23 cellular contexts compared by ENCODE assay signal in the genomic region with DNA sequence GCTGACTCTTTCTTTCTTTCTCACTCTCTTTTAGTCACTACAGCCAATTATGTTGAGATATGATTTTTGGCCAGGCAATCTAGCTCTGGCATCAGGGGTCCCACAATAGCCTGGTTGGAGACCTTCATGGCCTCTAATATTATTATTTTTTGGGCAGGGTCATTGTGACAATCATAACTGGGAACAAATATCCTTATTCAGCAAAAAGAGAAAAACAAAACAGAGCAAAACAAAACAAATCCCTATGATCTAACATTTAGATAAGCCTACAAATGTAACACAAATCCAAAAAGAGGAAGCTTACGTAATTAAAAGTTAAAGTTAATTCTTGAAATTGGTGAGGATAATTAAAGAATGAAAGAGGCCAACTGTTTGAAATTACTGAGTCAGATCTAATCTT.
DNase-seq lines count a peak whose midpoint lies in the region; ATAC-seq, FAIRE-seq and TF ChIP-seq lines count a peak whose summit lies in the region.
"Had no signal": no experiment of that assay in that cellular context is flagged by ENCODE, and none has a peak within 500 bp of the region (broad histone marks: within the 10 kb centered on the region; RNA-seq: fewer than 3 reads in every experiment).

No MANE protein-coding gene starts in this region.

- FAIRE-seq in HepG2 (lab: Jason Lieb, UNC) = no peak
- FAIRE-seq in K562 (lab: Jason Lieb, UNC) = no peak
- FAIRE-seq: A204.1, G401.6, GM12892 had no signal

- H3K9ac ChIP-seq in HepG2 (ENCODE audit: insufficient read depth, low read depth, low read length) (no peak overlapping the region), K562 (ENCODE audit: insufficient read depth in 1 of 2, low read depth in 2 of 2, low read length in 2 of 2) (no peak overlapping the region)
- H3K9ac ChIP-seq: BLaER1 treated with 17β-estradiol and CSF1 and Interleukin-3, amounts not matched to agents 10 nM and 100 nM had no signal

- H3K27me3 ChIP-seq in HepG2 (ENCODE audit: control insufficient read depth in 1 of 2, insufficient read depth in 2 of 2, low read length in 2 of 2) (no peaks in the 10 kb centered on the region), right lobe of liver (no peaks in the 10 kb centered on the region), K562 (ENCODE audit: control insufficient read depth in 2 of 2, insufficient read depth in 2 of 2, low read length in 2 of 2) (no peaks in the 10 kb centered on the region), dorsolateral prefrontal cortex (no peaks in the 10 kb centered on the region)
- H3K27me3 ChIP-seq: BE2C; BLaER1 treated with 17β-estradiol and CSF1 and Interleukin-3, amounts not matched to agents 10 nM and 100 nM had no signal

- no peaks in the 10 kb centered on the region for H3K36me3 ChIP-seq in HepG2 (replicated peaks in 1 of 2; ENCODE audit: control insufficient read depth in 1 of 2, insufficient read depth in 2 of 2, low read length in 2 of 2)
- H3K36me3 ChIP-seq in right lobe of liver = no peaks in the 10 kb centered on the region
- H3K36me3 ChIP-seq in K562 (ENCODE audit: control insufficient read depth, insufficient read depth, low read length) = no peaks in the 10 kb centered on the region
- H3K36me3 ChIP-seq: BE2C; BLaER1 treated with 17β-estradiol and CSF1 and Interleukin-3, amounts not matched to agents 10 nM and 100 nM had no signal

- TF ChIP-seq POLR2A in HepG2 (IDR thresholded peaks at IDR 0.05; ENCODE audit: insufficient read depth in 1 of 2, low read depth in 2 of 2, low read length in 2 of 2) = no peak
- no peak for TF ChIP-seq POLR2A in right lobe of liver (IDR thresholded peaks at IDR 0.05)
- TF ChIP-seq POLR2A in K562 (conservative IDR thresholded peaks at IDR 0.05) = no peak

- no peak overlapping the region for H3K4me2 ChIP-seq in HepG2 (ENCODE audit: low read depth, low read length)
- H3K4me2 ChIP-seq in K562 (ENCODE audit: insufficient read depth, low read length) = no peak overlapping the region
- H3K4me2 ChIP-seq: BLaER1 treated with 17β-estradiol and CSF1 and Interleukin-3, amounts not matched to agents 10 nM and 100 nM; GM23338 had no signal

- H3K79me2 ChIP-seq in HepG2 (ENCODE audit: insufficient read depth, low read length) (no peaks in the 10 kb centered on the region), K562 (ENCODE audit: control insufficient read depth, insufficient read depth, low read length) (no peaks in the 10 kb centered on the region)

- intact Hi-C loops in HepG2 (cut with micrococcal nuclease; ENCODE audit: unreplicated experiment) (no loop called here), right lobe of liver (cut with DNase I) (no loop called here), K562 (cut with micrococcal nuclease) (no loop called here), dorsolateral prefrontal cortex (cut with DNase I) (no loop called here)

- H3K27ac ChIP-seq in HepG2 (ENCODE audit: extremely low read length, insufficient read depth, low read length) (no peak overlapping the region), right lobe of liver (no peak overlapping the region), K562 (ENCODE audit: extremely low read depth, low read depth, low read length) (no peak overlapping the region), dorsolateral prefrontal cortex (peak overlapping the region in 36 of 59 donors; percentile 0 to 76 (median 38)), temporal lobe (ENCODE audit: low read depth, low read length) (peak overlapping the region; percentile 30)
- H3K27ac ChIP-seq: 22Rv1; BLaER1 treated with 17β-estradiol and CSF1 and Interleukin-3, amounts not matched to agents 10 nM and 100 nM had no signal

- DNase-seq in HepG2 (ENCODE audit: low spot score) (no peak), right lobe of liver (no peak), K562 (ENCODE audit: extremely low read depth in 1 of 4, low spot score in 3 of 4) (no peak), dorsolateral prefrontal cortex (no peak), NCI-H128 (lab: John Stamatoyannopoulos, UW; ENCODE audit: unreplicated experiment) (no peak), C1 segment of cervical spinal cord (lab: John Stamatoyannopoulos, UW) (no peak)
- DNase-seq in activated effector memory CD4-positive, alpha-beta T cell treated with Interleukin-2 at 50 U/mL for 16 hours = no peak
- DNase-seq: ACHN; AML-193; BE2C; Calu3; CD4-positive, alpha-beta memory T cell; COR-L47; DND-41; H9 had no signal

- H3K9me3 ChIP-seq in HepG2 (ENCODE audit: low read length) (no peaks in the 10 kb centered on the region), right lobe of liver (no peaks in the 10 kb centered on the region), K562 (replicated peaks; ENCODE audit: control insufficient read depth, insufficient read depth, low read depth, low read length) (no peaks in the 10 kb centered on the region)
- H3K9me3 ChIP-seq: BE2C; BLaER1 treated with 17β-estradiol and CSF1 and Interleukin-3, amounts not matched to agents 10 nM and 100 nM had no signal

- H3K9me1 ChIP-seq in K562 (ENCODE audit: control insufficient read depth, insufficient read depth, low read length) = no peaks in the 10 kb centered on the region

- WGBS in HepG2 (ENCODE audit: low lambda C conversion rate) = 49% methylated on average over 1 of the region's 1 CpG
- WGBS in right lobe of liver (ENCODE audit: insufficient coverage, low coverage, low lambda C conversion rate, missing lambda C conversion rate) = 100% methylated on average over 1 of the region's 1 CpG
- 0% methylated on average over 1 of the region's 1 CpG for WGBS in K562 (ENCODE audit: insufficient coverage, low coverage, missing lambda C conversion rate)

- TF ChIP-seq EP300 in HepG2 (IDR thresholded peaks at IDR 0.05; ENCODE audit: low read depth in 2 of 2, low read length in 2 of 2) (no peak), HepG2 (CRISPR knock-in tag; IDR thresholded peaks at IDR 0.05; ENCODE audit: borderline replicate concordance) (no peak), K562 (IDR thresholded peaks at IDR 0.05; ENCODE audit: low read length) (no peak)

- TF ChIP-seq CTCF in HepG2 (CRISPR knock-in tag; IDR thresholded peaks at IDR 0.05) (no peak), right lobe of liver (IDR thresholded peaks at IDR 0.05) (no peak), K562 (IDR thresholded peaks at IDR 0.05 in 2 of 3, conservative IDR thresholded peaks at IDR 0.05 in 1 of 3; ENCODE audit: insufficient read depth in 2 of 3, low read depth in 1 of 3, low read length in 3 of 3) (no peak), dorsolateral prefrontal cortex (IDR thresholded peaks at IDR 0.05 in 54 of 56, conservative IDR thresholded peaks at IDR 0.05 in 2 of 56; ENCODE audit: low read depth in 1 of 56, partially characterized antibody in 56 of 56) (no peak)

- in situ Hi-C loops in HepG2 (cut with HindIII; ENCODE audit: extremely low pct_ligation_motif_present, low pct_unique_long_range_greater_than_20kb) = no loop called here
- in situ Hi-C loops in K562 (cut with MboI) = no loop called here

- H2AFZ ChIP-seq in HepG2 (ENCODE audit: low read length) (no peak overlapping the region), K562 (ENCODE audit: low read depth, low read length) (no peak overlapping the region)
- H2AFZ ChIP-seq: GM23338 had no signal

- BruUV-seq in HepG2 (replicated peaks; lab: Mats Ljungman, UMichigan) (no TSS peak), K562 (replicated peaks; lab: Mats Ljungman, UMichigan) (no TSS peak)

- no peak overlapping the region for H3K4me3 ChIP-seq in HepG2 (replicated peaks in 1 of 3; ENCODE audit: insufficient read depth in 1 of 3, low read depth in 2 of 3, low read length in 3 of 3)
- no peak overlapping the region for H3K4me3 ChIP-seq in right lobe of liver
- no peak overlapping the region for H3K4me3 ChIP-seq in K562
- no peak overlapping the region for H3K4me3 ChIP-seq in dorsolateral prefrontal cortex
- H3K4me3 ChIP-seq: BLaER1 treated with 17β-estradiol and CSF1 and Interleukin-3, amounts not matched to agents 10 nM and 100 nM; GM23338 had no signal

- H3K4me1 ChIP-seq in HepG2 (ENCODE audit: insufficient read depth, low read length) = no peaks in the 10 kb centered on the region
- H3K4me1 ChIP-seq in right lobe of liver = no peaks in the 10 kb centered on the region
- no peaks in the 10 kb centered on the region for H3K4me1 ChIP-seq in K562 (replicated peaks in 1 of 2; ENCODE audit: control insufficient read depth in 2 of 2, insufficient read depth in 2 of 2, low read length in 2 of 2)

- CTCF ChIA-PET in HepG2 (lab: Yijun Ruan, JAX; ENCODE audit: low intra/inter-chr PET ratio, low total read pairs) = no interaction called here
- CTCF ChIA-PET in K562 (lab: Yijun Ruan, JAX; ENCODE audit: low intra/inter-chr PET ratio) = no interaction called here

- POLR2A ChIA-PET in HepG2 (lab: Yijun Ruan, JAX) (no interaction called here), K562 (lab: Yijun Ruan, JAX) (no interaction called here)

- ATAC-seq in HepG2 = no peak
- ATAC-seq in right lobe of liver = no peak
- ATAC-seq in K562 = no peak
- ATAC-seq: GM23338, HCT116 had no signal

- H4K20me1 ChIP-seq in HepG2 (ENCODE audit: insufficient read depth, low read length) (no peaks in the 10 kb centered on the region), K562 (replicated peaks; ENCODE audit: control insufficient read depth, insufficient read depth, low read length) (no peaks in the 10 kb centered on the region)
- H4K20me1 ChIP-seq: BLaER1 treated with 17β-estradiol and CSF1 and Interleukin-3, amounts not matched to agents 10 nM and 100 nM had no signal

- TF ChIP-seq RAD21 in HepG2 (CRISPR knock-in tag; IDR thresholded peaks at IDR 0.05) (no peak), K562 (CRISPR knock-in tag; conservative IDR thresholded peaks at IDR 0.05 in 1 of 2, IDR thresholded peaks at IDR 0.05 in 1 of 2) (no peak)

TF ChIP-seq in HepG2, 621 proteins besides CTCF, POLR2A, EP300 and RAD21:
- TF ChIP-seq MAFK (conservative IDR thresholded peaks at IDR 0.05 in 1 of 2, IDR thresholded peaks at IDR 0.05 in 1 of 2; ENCODE audit: low read length in 2 of 2) (peak; percentile 61 to 85; a peak in 3 of 4 replicates), ZNF337 (CRISPR knock-in tag; IDR thresholded peaks at IDR 0.05; ENCODE audit: borderline replicate concordance, low read depth) (no peak), MAFF (IDR thresholded peaks at IDR 0.05; ENCODE audit: low read depth, low read length) (peak; percentile 73), ZFYVE20 (CRISPR knock-in tag; IDR thresholded peaks at IDR 0.05; ENCODE audit: borderline replicate concordance, low read depth) (no peak)

TF ChIP-seq in K562, 482 proteins besides CTCF, POLR2A, EP300 and RAD21:
- TF ChIP-seq NCOA6 (IDR thresholded peaks at IDR 0.05) (no peak), ZC3H11A (IDR thresholded peaks at IDR 0.05; ENCODE audit: low read depth, low read length) (no peak), ZNF316 (IDR thresholded peaks at IDR 0.05) (peak; percentile 33; the same call in 1 of the 2 replicates), ZNF699 (CRISPR knock-in tag; IDR thresholded peaks at IDR 0.05; ENCODE audit: insufficient replicate concordance) (no peak)

Comparison
In these comparisons a context has a peak if more than half of its experiments do, and no peak if none do; other contexts are left out.
1. H3K27ac ChIP-seq: peak in dorsolateral prefrontal cortex (36 of 59) and temporal lobe (single experiment); none in HepG2 (single experiment), right lobe of liver (0 of 3) and K562 (single experiment).